Comparison of ENCODE assay signal across 13 cellular contexts in the genomic region with DNA sequence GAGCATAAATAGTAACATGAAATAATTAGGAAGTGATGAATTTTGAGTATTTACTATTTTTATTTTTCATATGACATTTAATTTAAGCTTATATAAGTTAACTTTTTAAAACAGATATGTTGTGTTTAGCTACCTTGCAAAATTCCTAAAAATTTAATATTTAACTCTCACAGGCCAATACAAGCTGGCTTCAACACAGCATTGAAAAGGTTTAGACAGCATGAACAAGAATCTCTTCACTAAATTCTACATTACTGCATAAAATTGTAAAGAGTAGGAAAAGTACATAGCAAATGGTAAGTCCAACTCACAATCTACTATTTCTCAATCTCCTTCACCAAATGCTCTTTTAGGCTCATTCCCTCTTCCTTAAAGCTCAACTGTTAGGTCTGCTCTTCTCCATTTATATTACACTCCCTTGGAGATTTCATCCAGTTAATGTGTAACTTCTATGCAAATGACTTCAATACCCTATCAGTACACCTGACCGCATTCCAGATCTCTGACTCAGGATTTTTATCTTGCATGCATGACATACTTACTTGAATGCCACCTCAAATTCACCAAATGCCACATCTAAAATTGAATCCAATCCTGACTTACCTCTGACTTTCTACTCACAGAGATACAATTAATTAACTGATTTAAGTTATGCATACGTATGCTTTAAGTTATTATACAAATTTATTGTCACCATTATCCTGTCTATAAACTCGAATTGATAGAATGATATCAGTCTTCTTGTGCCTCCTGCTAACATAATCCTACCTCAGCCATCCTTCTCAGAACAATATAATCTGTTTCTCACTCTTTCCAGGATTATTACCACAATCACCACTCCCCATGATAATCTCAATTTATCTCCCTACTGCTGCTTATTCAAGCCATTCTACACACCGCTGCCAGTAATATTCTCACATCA.
DNase-seq lines count a peak whose midpoint lies in the region; ATAC-seq, FAIRE-seq and TF ChIP-seq lines count a peak whose summit lies in the region.
"Had no signal": no experiment of that assay in that cellular context is flagged by ENCODE, and none has a peak within 500 bp of the region (broad histone marks: within the 10 kb centered on the region; RNA-seq: fewer than 3 reads in every experiment).

No MANE protein-coding gene starts in this region.

- peak in 1 of 2 donors; percentile 3 for DNase-seq in cardiac muscle cell (ENCODE audit: low read depth in 1 of 2, low spot score in 1 of 2)
- DNase-seq in Right ventricle myocardium inferior (ENCODE audit: missing footprints) = no peak
- DNase-seq in WTC11 (ENCODE audit: low spot score) = no peak
- peak; percentile 96 for DNase-seq in kidney tubule cell (ENCODE audit: low spot score)
- peak; percentile 7 for DNase-seq in urothelium cell line (ENCODE audit: low spot score)
- DNase-seq in NCI-H1105 treated with DMSO at 0.1 percent for 48 hours (lab: John Stamatoyannopoulos, UW) = no peak
- no peak for DNase-seq in D721Med (ENCODE audit: insufficient read length, low spot score)
- DNase-seq: central memory CD4-positive, alpha-beta T cell; immature natural killer cell; Karpas-422; stimulated activated CD4-positive, alpha-beta T cell treated with anti-CD3 and anti-CD28 coated beads, Interleukin-15, amount 100 ng/mL, for 24 hours had no signal

- H3K27ac Mint-ChIP-seq in WTC11 = peak overlapping the region; percentile 59
- H3K27ac Mint-ChIP-seq: immature natural killer cell had no signal

- intact Hi-C loops in Right ventricle myocardium inferior (cut with DNase I) = no loop called here

- H3K9me3 ChIP-seq in cardiac muscle cell (ENCODE audit: low read depth) = no peaks in the 10 kb centered on the region
- H3K9me3 ChIP-seq: suprapubic skin had no signal

- no peak overlapping the region for H3K4me3 ChIP-seq in cardiac muscle cell
- H3K4me3 ChIP-seq: suprapubic skin had no signal

- no peaks in the 10 kb centered on the region for H3K9me3 Mint-ChIP-seq in WTC11
- H3K9me3 Mint-ChIP-seq: immature natural killer cell had no signal

- H3K27me3 ChIP-seq in cardiac muscle cell = no peaks in the 10 kb centered on the region
- H3K27me3 ChIP-seq: suprapubic skin had no signal

- peak overlapping the region; percentile 31 for H3K27ac ChIP-seq in cardiac muscle cell
- H3K27ac ChIP-seq: suprapubic skin had no signal

- H3K4me3 Mint-ChIP-seq in WTC11 = no peak overlapping the region
- H3K4me3 Mint-ChIP-seq: immature natural killer cell had no signal

- FAIRE-seq in urothelium cell line (lab: Jason Lieb, UNC) = no peak
- no peak for FAIRE-seq in D721Med (lab: Jason Lieb, UNC)

- no peak for ATAC-seq in Right ventricle myocardium inferior
- peak; percentile 62 for ATAC-seq in WTC11
- ATAC-seq in HG02588 (IDR thresholded peaks at IDR 0.05; ENCODE audit: unreplicated experiment) = no peak

- peaks cover 4% of the 10 kb centered on the region; the same call in 1 of the 2 replicates for H3K36me3 Mint-ChIP-seq in WTC11

- peaks cover 8% of the 10 kb centered on the region for H3K4me1 Mint-ChIP-seq in WTC11

- CTCF ChIA-PET in WTC11 (lab: Charles Lee) = interaction anchor here (0.6 to 1.0 kb wide), 2 partner anchors 23 to 127 kb away, joined by 3 read pairs; a partner anchor contains a TSS

- POLR2A ChIA-PET in WTC11 (lab: Charles Lee) = no interaction called here

- no peaks in the 10 kb centered on the region for H3K4me1 ChIP-seq in cardiac muscle cell (ENCODE audit: low read depth)

- TF ChIP-seq CTCF in cardiac muscle cell (IDR thresholded peaks at IDR 0.05; ENCODE audit: low read depth, low read length) (no peak), WTC11 (IDR thresholded peaks at IDR 0.05) (no peak), D721Med (IDR thresholded peaks at IDR 0.05; ENCODE audit: insufficient read depth, missing control alignments) (no peak)

- H3K27me3 Mint-ChIP-seq in WTC11 (ENCODE audit: low read depth) = no peaks in the 10 kb centered on the region

- H3K36me3 ChIP-seq in cardiac muscle cell = no peaks in the 10 kb centered on the region

TF ChIP-seq in WTC11, 78 proteins besides CTCF, POLR2A, EP300 and RAD21:
- TF ChIP-seq, protein P1, sequence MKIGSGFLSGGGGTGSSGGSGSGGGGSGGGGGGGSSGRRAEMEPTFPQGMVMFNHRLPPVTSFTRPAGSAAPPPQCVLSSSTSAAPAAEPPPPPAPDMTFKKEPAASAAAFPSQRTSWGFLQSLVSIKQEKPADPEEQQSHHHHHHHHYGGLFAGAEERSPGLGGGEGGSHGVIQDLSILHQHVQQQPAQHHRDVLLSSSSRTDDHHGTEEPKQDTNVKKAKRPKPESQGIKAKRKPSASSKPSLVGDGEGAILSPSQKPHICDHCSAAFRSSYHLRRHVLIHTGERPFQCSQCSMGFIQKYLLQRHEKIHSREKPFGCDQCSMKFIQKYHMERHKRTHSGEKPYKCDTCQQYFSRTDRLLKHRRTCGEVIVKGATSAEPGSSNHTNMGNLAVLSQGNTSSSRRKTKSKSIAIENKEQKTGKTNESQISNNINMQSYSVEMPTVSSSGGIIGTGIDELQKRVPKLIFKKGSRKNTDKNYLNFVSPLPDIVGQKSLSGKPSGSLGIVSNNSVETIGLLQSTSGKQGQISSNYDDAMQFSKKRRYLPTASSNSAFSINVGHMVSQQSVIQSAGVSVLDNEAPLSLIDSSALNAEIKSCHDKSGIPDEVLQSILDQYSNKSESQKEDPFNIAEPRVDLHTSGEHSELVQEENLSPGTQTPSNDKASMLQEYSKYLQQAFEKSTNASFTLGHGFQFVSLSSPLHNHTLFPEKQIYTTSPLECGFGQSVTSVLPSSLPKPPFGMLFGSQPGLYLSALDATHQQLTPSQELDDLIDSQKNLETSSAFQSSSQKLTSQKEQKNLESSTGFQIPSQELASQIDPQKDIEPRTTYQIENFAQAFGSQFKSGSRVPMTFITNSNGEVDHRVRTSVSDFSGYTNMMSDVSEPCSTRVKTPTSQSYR (CRISPR knock-in tag; IDR thresholded peaks at IDR 0.05) = no peak

Comparison
In these comparisons a context has a peak if more than half of its experiments do, and no peak if none do; other contexts are left out.
1. DNase-seq: peak in kidney tubule cell (single experiment) and urothelium cell line (single experiment); none in Right ventricle myocardium inferior (single experiment), WTC11 (single experiment), NCI-H1105 treated with DMSO at 0.1 percent for 48 hours (single experiment) and D721Med (single experiment).